In the genomic region with DNA sequence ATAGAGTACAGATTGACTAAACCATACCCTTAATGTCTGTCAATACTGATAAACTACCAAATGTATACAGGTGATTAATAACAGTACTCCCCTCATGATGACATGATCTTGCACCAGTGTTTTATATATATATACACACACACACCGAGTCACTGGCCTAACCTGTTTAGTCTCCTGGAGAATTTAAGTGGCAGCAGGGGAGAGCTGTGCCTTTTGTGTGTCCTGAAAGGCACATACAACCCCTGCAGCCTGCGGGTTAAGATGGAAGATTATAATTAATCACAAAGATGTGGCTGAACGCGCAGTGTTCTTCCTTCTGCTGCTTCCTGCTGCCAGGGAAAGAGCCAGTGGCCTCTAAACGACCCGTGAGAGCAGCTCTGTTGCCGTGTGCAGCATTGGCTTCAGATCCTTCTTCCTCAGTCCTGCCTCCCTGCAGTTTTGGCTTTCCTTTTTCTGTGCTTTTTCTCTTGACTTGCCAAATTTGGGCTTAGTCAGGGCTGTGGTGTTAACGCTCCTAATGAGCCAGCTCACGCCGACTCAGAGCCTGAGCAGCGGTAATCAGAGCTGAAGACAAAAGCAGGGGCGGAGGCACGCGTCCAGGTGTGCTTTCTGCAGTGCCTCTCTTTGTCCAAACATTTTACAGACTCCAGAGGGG, we compare ENCODE assay signal across 8 cellular contexts. TPM values are rescaled to one million over a fixed set of nuclear protein-coding genes. Genes with fewer than 3 reads are reported as not detected.
DNase-seq lines count a peak whose midpoint lies in the region; ATAC-seq and TF ChIP-seq lines count a peak whose summit lies in the region.

No MANE protein-coding gene starts in this region.

- peak overlapping the region in 2 of 3 donors; percentile 23 to 74 for H3K9ac ChIP-seq in skeletal muscle tissue (ENCODE audit: low read depth in 1 of 3, low read length in 3 of 3)

- H3K27ac ChIP-seq in skeletal muscle tissue (ENCODE audit: low read depth, low read length) = no peak overlapping the region

- no peak for TF ChIP-seq POLR2A in erythroblast (IDR thresholded peaks at IDR 0.05; ENCODE audit: low read length)

- H3K27me3 ChIP-seq in skeletal muscle tissue (ENCODE audit: control insufficient read depth in 3 of 3, insufficient read depth in 3 of 3, low read length in 3 of 3) = no peaks in the 10 kb centered on the region

- no peaks in the 10 kb centered on the region for H3K36me3 ChIP-seq in skeletal muscle tissue (ENCODE audit: control insufficient read depth in 3 of 3, insufficient read depth in 3 of 3, low read length in 3 of 3)

- H3K4me3 ChIP-seq in skeletal muscle tissue (ENCODE audit: low read length in 3 of 3) = peak overlapping the region; percentile 17 to 61 (median 57)

- DNase-seq in NCI-H524 (lab: John Stamatoyannopoulos, UW) (peak; percentile 16 to 50), NCI-H524 treated with DMSO at 0.1 percent for 48 hours (lab: John Stamatoyannopoulos, UW) (no peak), RPMI8226 (peak; percentile 37), iPS DF 19.7 (ENCODE audit: low read depth, low spot score) (peak; percentile 54), erythroblast (lab: John Stamatoyannopoulos, UW) (no peak)
- DNase-seq in activated CD8-positive, alpha-beta memory T cell treated with anti-CD3 and anti-CD28 coated beads for 24 hours = no peak

- no peak for ATAC-seq in HG03460 (IDR thresholded peaks at IDR 0.05; ENCODE audit: unreplicated experiment)

- peaks cover 0 to 6% (median 4%) of the 10 kb centered on the region in 3 donors for H3K4me1 ChIP-seq in skeletal muscle tissue (ENCODE audit: control insufficient read depth in 3 of 3, insufficient read depth in 3 of 3, low read length in 3 of 3)

- no peaks in the 10 kb centered on the region for H3K9me3 ChIP-seq in skeletal muscle tissue (ENCODE audit: control insufficient read depth in 3 of 3, low read length in 3 of 3)

RNA-seq across cellular contexts. Expression of gene UBE3A, which starts 42.5 kb away (rescaled TPM):
- total RNA-seq in skeletal muscle tissue = 218 TPM

Comparison
In these comparisons a context has a peak if more than half of its experiments do, and no peak if none do; other contexts are left out.
1. DNase-seq: peak in NCI-H524 (2 of 2), RPMI8226 (single experiment) and iPS DF 19.7 (single experiment); none in NCI-H524 treated with DMSO at 0.1 percent for 48 hours (single experiment), erythroblast (0 of 2) and activated CD8-positive, alpha-beta memory T cell treated with anti-CD3 and anti-CD28 coated beads for 24 hours (single experiment).